In genomic region chr22:36335621-36336020, GRCh38 we compare ENCODE assay signal across 9 cellular contexts. TPM values are rescaled to one million over a fixed set of nuclear protein-coding genes. Genes with fewer than 3 reads are reported as not detected.
DNase-seq lines count a peak whose midpoint lies in the region; ATAC-seq and TF ChIP-seq lines count a peak whose summit lies in the region.
"Had no signal": no experiment of that assay in that cellular context is flagged by ENCODE, and none has a peak within 500 bp of the region (broad histone marks: within the 10 kb centered on the region; RNA-seq: fewer than 3 reads in every experiment).

No MANE protein-coding gene starts in this region.

- CTCF ChIA-PET in naive thymus-derived CD4-positive, alpha-beta T cell (lab: Charles Lee): interaction anchor here (1.0 to 3.7 kb wide), 4 partner anchors 33 to 135 kb away, joined by 4 to 14 read pairs (median 10); no protein-coding TSS in a partner anchor

- no peaks in the 10 kb centered on the region for H3K27me3 ChIP-seq in naive thymus-derived CD4-positive, alpha-beta T cell (ENCODE audit: control insufficient read depth in 2 of 2, insufficient read depth in 2 of 2, low read length in 2 of 2)
- no peaks in the 10 kb centered on the region for H3K27me3 ChIP-seq in vagina

- peak overlapping the region; percentile 82 for H3K27ac ChIP-seq in naive thymus-derived CD4-positive, alpha-beta T cell (ENCODE audit: low read depth, low read length)
- H3K27ac ChIP-seq in vagina: peak overlapping the region; percentile 97

- peaks cover 98% of the 10 kb centered on the region in 2 donors for H3K4me1 ChIP-seq in naive thymus-derived CD4-positive, alpha-beta T cell (ENCODE audit: control insufficient read depth in 2 of 2, insufficient read depth in 2 of 2, low read length in 2 of 2)
- peaks cover 94% of the 10 kb centered on the region for H3K4me1 ChIP-seq in vagina

- H3K4me3 ChIP-seq in naive thymus-derived CD4-positive, alpha-beta T cell (ENCODE audit: low read length): peak overlapping the region; percentile 57
- H3K4me3 ChIP-seq in vagina: peak overlapping the region in 1 of 2 donors; percentile 17

- H3K4me1 Mint-ChIP-seq in naive thymus-derived CD4-positive, alpha-beta T cell: peaks cover 76 to 100% (median 92%) of the 10 kb centered on the region in 7 donors

- no peaks in the 10 kb centered on the region for H3K9me3 Mint-ChIP-seq in naive thymus-derived CD4-positive, alpha-beta T cell

- intact Hi-C loops in naive thymus-derived CD4-positive, alpha-beta T cell (cut with micrococcal nuclease): loop anchor here in 1 of 2 donors (2.0 kb wide), 1 partner anchor 41 kb away; no protein-coding TSS in a partner anchor
- intact Hi-C loops in vagina (cut with DNase I): no loop called here

- H3K4me3 Mint-ChIP-seq in naive thymus-derived CD4-positive, alpha-beta T cell: peak overlapping the region; percentile 43 to 95 (median 88)

- no peak for TF ChIP-seq CTCF in vagina (IDR thresholded peaks at IDR 0.05)

- POLR2A ChIA-PET in naive thymus-derived CD4-positive, alpha-beta T cell (lab: Charles Lee): interaction anchor here (0.5 to 47.8 kb wide), 7 partner anchors 9 to 171 kb away, joined by 3 to 1512 read pairs (median 6); partner anchors contain the start of genes FOXRED2, MYH9 and TXN2

- H3K27ac Mint-ChIP-seq in naive thymus-derived CD4-positive, alpha-beta T cell: peak overlapping the region; percentile 90 to 100 (median 98)

- H3K36me3 Mint-ChIP-seq in naive thymus-derived CD4-positive, alpha-beta T cell: peaks cover 13 to 60% (median 34%) of the 10 kb centered on the region in 5 donors

- TF ChIP-seq POLR2A in vagina (IDR thresholded peaks at IDR 0.05): no peak

- no peaks in the 10 kb centered on the region for H3K9me3 ChIP-seq in naive thymus-derived CD4-positive, alpha-beta T cell (ENCODE audit: control insufficient read depth in 2 of 3, low read length in 3 of 3)
- no peaks in the 10 kb centered on the region for H3K9me3 ChIP-seq in vagina

- peak in 4 of 6 experiments; percentile 26 to 37 (median 34) for DNase-seq in stimulated activated naive CD4-positive, alpha-beta T cell (lab: John Stamatoyannopoulos, UW)
- no peak for DNase-seq in stimulated activated naive CD4-positive, alpha-beta T cell treated with Interleukin-2 at 50 U/mL for 16 hours (lab: John Stamatoyannopoulos, UW)
- DNase-seq in central memory CD4-positive, alpha-beta T cell: peak; percentile 40
- peak in 2 of 9 donors; percentile 27 to 47 for DNase-seq in naive thymus-derived CD4-positive, alpha-beta T cell
- no peak for DNase-seq in vagina (ENCODE audit: extremely low spot score in 2 of 2)
- DNase-seq in GM03348 (ENCODE audit: low spot score): no peak
- DNase-seq: SW 1271 had no signal

- H3K36me3 ChIP-seq in naive thymus-derived CD4-positive, alpha-beta T cell (ENCODE audit: control insufficient read depth in 2 of 3, insufficient read depth in 3 of 3, low read length in 3 of 3): peaks cover 22 to 45% (median 29%) of the 10 kb centered on the region in 3 experiments
- peaks cover 0 to 21% of the 10 kb centered on the region in 2 donors for H3K36me3 ChIP-seq in vagina

- ATAC-seq in naive thymus-derived CD4-positive, alpha-beta T cell: no peak
- ATAC-seq in HG02981 (IDR thresholded peaks at IDR 0.05; ENCODE audit: unreplicated experiment): no peak
- no peak for ATAC-seq in activated CD4-positive, CD25-positive, alpha-beta regulatory T cell treated with anti-CD3 and anti-CD28 coated beads, Interleukin-2, amount 50 U/mL, for 24 hours

- no peaks in the 10 kb centered on the region for H3K27me3 Mint-ChIP-seq in naive thymus-derived CD4-positive, alpha-beta T cell

RNA-seq across cellular contexts. Expression of gene MYH9, which starts 52.1 kb away (rescaled TPM):
- total RNA-seq in naive thymus-derived CD4-positive, alpha-beta T cell: 100 to 1,000 TPM; 650 to 900 (median 803) TPM
- polyA plus RNA-seq in naive thymus-derived CD4-positive, alpha-beta T cell: 100 to 1,000 TPM in 1 of 2 donors, 10 to 100 TPM in 1; 95.5 to 501 TPM
- total RNA-seq in vagina: 333 TPM

Comparison
In these comparisons a context has a peak if more than half of its experiments do, and no peak if none do; other contexts are left out.
1. DNase-seq: peak in stimulated activated naive CD4-positive, alpha-beta T cell (4 of 6) and central memory CD4-positive, alpha-beta T cell (single experiment); none in stimulated activated naive CD4-positive, alpha-beta T cell treated with Interleukin-2 at 50 U/mL for 16 hours (single experiment), vagina (0 of 2) and GM03348 (single experiment).